In the genomic region with DNA sequence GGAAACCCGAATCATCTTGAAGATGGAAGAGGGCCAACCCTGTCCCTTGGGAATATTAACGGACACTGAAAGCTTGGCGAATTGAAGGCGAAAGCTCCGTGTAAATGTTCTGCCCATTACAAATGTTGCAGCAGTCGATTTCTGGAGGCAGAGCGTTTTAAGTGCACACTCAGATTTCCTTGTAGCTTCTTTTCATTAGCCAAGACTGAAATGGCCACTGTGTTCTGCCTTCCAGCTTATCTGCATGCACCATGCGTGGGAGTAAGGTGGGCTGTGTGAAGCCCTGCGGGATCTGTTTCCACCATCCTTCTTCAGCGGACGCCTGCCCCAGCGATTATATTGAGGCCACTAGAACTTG, we compare ENCODE assay signal across 1 cellular context.
TF ChIP-seq lines count a peak whose summit lies in the region.

No MANE protein-coding gene starts in this region.

TF ChIP-seq in H1, 55 proteins besides CTCF, POLR2A, EP300 and RAD21:
- TF ChIP-seq RXRA (IDR thresholded peaks at IDR 0.05; ENCODE audit: insufficient read depth, low read depth, low read length) (no peak), KDM1A (IDR thresholded peaks at IDR 0.05; ENCODE audit: borderline replicate concordance, low read length) (no peak), CHD1 (IDR thresholded peaks at IDR 0.05; ENCODE audit: low read depth, low read length) (no peak), FOSL1 (IDR thresholded peaks at IDR 0.05; ENCODE audit: insufficient read depth, low read depth, low read length) (no peak), NANOG (IDR thresholded peaks at IDR 0.05; ENCODE audit: insufficient read depth, low read depth, low read length, poor library complexity, severe bottlenecking) (no peak), CEBPB (IDR thresholded peaks at IDR 0.05; ENCODE audit: low read depth, low read length) (no peak), RNF2 (IDR thresholded peaks at IDR 0.05; ENCODE audit: borderline replicate concordance, low read depth, low read length, missing control alignments, poor library complexity, severe bottlenecking) (no peak), CREB1 (IDR thresholded peaks at IDR 0.05) (no peak), PHF8 (conservative IDR thresholded peaks at IDR 0.05; ENCODE audit: low read depth, low read length) (no peak), YY1 (IDR thresholded peaks at IDR 0.05; ENCODE audit: low read depth, low read length) (no peak)
- TF ChIP-seq, protein P1, sequence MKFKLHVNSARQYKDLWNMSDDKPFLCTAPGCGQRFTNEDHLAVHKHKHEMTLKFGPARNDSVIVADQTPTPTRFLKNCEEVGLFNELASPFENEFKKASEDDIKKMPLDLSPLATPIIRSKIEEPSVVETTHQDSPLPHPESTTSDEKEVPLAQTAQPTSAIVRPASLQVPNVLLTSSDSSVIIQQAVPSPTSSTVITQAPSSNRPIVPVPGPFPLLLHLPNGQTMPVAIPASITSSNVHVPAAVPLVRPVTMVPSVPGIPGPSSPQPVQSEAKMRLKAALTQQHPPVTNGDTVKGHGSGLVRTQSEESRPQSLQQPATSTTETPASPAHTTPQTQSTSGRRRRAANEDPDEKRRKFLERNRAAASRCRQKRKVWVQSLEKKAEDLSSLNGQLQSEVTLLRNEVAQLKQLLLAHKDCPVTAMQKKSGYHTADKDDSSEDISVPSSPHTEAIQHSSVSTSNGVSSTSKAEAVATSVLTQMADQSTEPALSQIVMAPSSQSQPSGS (IDR thresholded peaks at IDR 0.05; ENCODE audit: low read length) = no peak
TF ChIP-seq in H1: peak in this region for 0.
